Comparison of ENCODE assay signal across 23 cellular contexts in genomic region chr22:25712661-25713400, GRCh38. TPM values are rescaled to one million over a fixed set of nuclear protein-coding genes. Genes with fewer than 3 reads are reported as not detected.
DNase-seq lines count a peak whose midpoint lies in the region; ATAC-seq, FAIRE-seq and TF ChIP-seq lines count a peak whose summit lies in the region.
"Had no signal": no experiment of that assay in that cellular context is flagged by ENCODE, and none has a peak within 500 bp of the region (broad histone marks: within the 10 kb centered on the region; RNA-seq: fewer than 3 reads in every experiment).

No MANE protein-coding gene starts in this region.

- H3K36me3 Mint-ChIP-seq in activated CD4-positive, alpha-beta T cell treated with anti-CD3 and anti-CD28 coated beads, Interleukin-2, amount 10 ng/mL, durations not matched to agents 24 days and 14 days (ENCODE audit: low read depth), result peaks cover 49% of the 10 kb centered on the region
- peaks cover 41% of the 10 kb centered on the region for H3K36me3 Mint-ChIP-seq in stimulated activated memory B cell treated with anti-CD40 and anti-IgM and Interleukin-4, amounts not matched to agents 10 μg/mL and 1 μg/mL and 100 μg/mL, for 72 hours

- peak overlapping the region; percentile 23 for H3K9ac ChIP-seq in Loucy (ENCODE audit: low read depth, low read length, poor library complexity, severe bottlenecking)
- H3K9ac ChIP-seq: GM23248 had no signal

- no peaks in the 10 kb centered on the region for H3K9me3 ChIP-seq in KOPT-K1 (ENCODE audit: insufficient read depth, low read length, poor library complexity, severe bottlenecking)
- no peaks in the 10 kb centered on the region for H3K9me3 ChIP-seq in Loucy (ENCODE audit: insufficient read depth, low read depth, low read length)
- no peaks in the 10 kb centered on the region for H3K9me3 ChIP-seq in upper lobe of right lung
- H3K9me3 ChIP-seq: BE2C, HAP-1 had no signal

- H3K27me3 Mint-ChIP-seq in activated CD4-positive, alpha-beta T cell treated with anti-CD3 and anti-CD28 coated beads, Interleukin-2, amount 10 ng/mL, durations not matched to agents 24 days and 14 days, result no peaks in the 10 kb centered on the region
- no peaks in the 10 kb centered on the region for H3K27me3 Mint-ChIP-seq in stimulated activated memory B cell treated with anti-CD40 and anti-IgM and Interleukin-4, amounts not matched to agents 10 μg/mL and 1 μg/mL and 100 μg/mL, for 72 hours
- H3K27me3 Mint-ChIP-seq: CD4-positive, CD25-positive, alpha-beta regulatory T cell; CD8-positive, alpha-beta memory T cell had no signal

- TF ChIP-seq CTCF in Loucy (conservative IDR thresholded peaks at IDR 0.05; ENCODE audit: low read length) (no peak), upper lobe of right lung (IDR thresholded peaks at IDR 0.05) (no peak)

- intact Hi-C loops in activated CD4-positive, alpha-beta T cell treated with anti-CD3 and anti-CD28 coated beads, Interleukin-2, amount 10 ng/mL, durations not matched to agents 24 days and 14 days (cut with micrococcal nuclease), result no loop called here
- intact Hi-C loops in upper lobe of right lung (cut with DNase I), result no loop called here

- H3K4me1 ChIP-seq in Loucy (ENCODE audit: insufficient read depth, low read length, poor library complexity, severe bottlenecking), result peaks cover 41% of the 10 kb centered on the region
- H3K4me1 ChIP-seq in upper lobe of right lung, result no peaks in the 10 kb centered on the region
- H3K4me1 ChIP-seq: HAP-1 had no signal

- H3K27ac ChIP-seq in KOPT-K1 (ENCODE audit: low read depth, low read length, poor library complexity, severe bottlenecking), result peak overlapping the region; percentile 91
- no peak overlapping the region for H3K27ac ChIP-seq in upper lobe of right lung
- H3K27ac ChIP-seq: GM23248 had no signal

- H3K4me2 ChIP-seq in Loucy (ENCODE audit: low read depth, low read length, poor library complexity, severe bottlenecking), result no peak overlapping the region

- no peaks in the 10 kb centered on the region for H3K79me2 ChIP-seq in Loucy (ENCODE audit: insufficient read depth, low read length)

- H3K9me3 Mint-ChIP-seq in activated CD4-positive, alpha-beta T cell treated with anti-CD3 and anti-CD28 coated beads, Interleukin-2, amount 10 ng/mL, durations not matched to agents 24 days and 14 days, result no peaks in the 10 kb centered on the region
- no peaks in the 10 kb centered on the region for H3K9me3 Mint-ChIP-seq in stimulated activated memory B cell treated with anti-CD40 and anti-IgM and Interleukin-4, amounts not matched to agents 10 μg/mL and 1 μg/mL and 100 μg/mL, for 72 hours
- H3K9me3 Mint-ChIP-seq: CD4-positive, CD25-positive, alpha-beta regulatory T cell; CD8-positive, alpha-beta memory T cell had no signal

- no peak for FAIRE-seq in HTR-8/SVneo (lab: Jason Lieb, UNC)
- FAIRE-seq: A204.1, GM12892, GM18507 had no signal

- peaks cover 97% of the 10 kb centered on the region for H3K36me3 ChIP-seq in KOPT-K1 (ENCODE audit: insufficient read depth, low read length)
- peaks cover 84% of the 10 kb centered on the region for H3K36me3 ChIP-seq in Loucy (ENCODE audit: insufficient read depth, low read length)
- peaks cover 18% of the 10 kb centered on the region for H3K36me3 ChIP-seq in upper lobe of right lung
- H3K36me3 ChIP-seq: HAP-1 had no signal

- peak overlapping the region; percentile 41 for H3K27ac Mint-ChIP-seq in activated CD4-positive, alpha-beta T cell treated with anti-CD3 and anti-CD28 coated beads, Interleukin-2, amount 10 ng/mL, durations not matched to agents 24 days and 14 days
- H3K27ac Mint-ChIP-seq in stimulated activated memory B cell treated with anti-CD40 and anti-IgM and Interleukin-4, amounts not matched to agents 10 μg/mL and 1 μg/mL and 100 μg/mL, for 72 hours, result peak overlapping the region; percentile 60
- H3K27ac Mint-ChIP-seq: CD4-positive, CD25-positive, alpha-beta regulatory T cell; CD8-positive, alpha-beta memory T cell had no signal

- no peaks in the 10 kb centered on the region for H4K20me1 ChIP-seq in Loucy (ENCODE audit: insufficient read depth, low read length, poor library complexity, severe bottlenecking)

- no peaks in the 10 kb centered on the region for H3K27me3 ChIP-seq in Loucy (ENCODE audit: insufficient read depth, low read length, poor library complexity, severe bottlenecking)
- no peaks in the 10 kb centered on the region for H3K27me3 ChIP-seq in upper lobe of right lung
- H3K27me3 ChIP-seq: BE2C had no signal

- H3K4me3 Mint-ChIP-seq in activated CD4-positive, alpha-beta T cell treated with anti-CD3 and anti-CD28 coated beads, Interleukin-2, amount 10 ng/mL, durations not matched to agents 24 days and 14 days, result no peak overlapping the region
- no peak overlapping the region for H3K4me3 Mint-ChIP-seq in stimulated activated memory B cell treated with anti-CD40 and anti-IgM and Interleukin-4, amounts not matched to agents 10 μg/mL and 1 μg/mL and 100 μg/mL, for 72 hours
- H3K4me3 Mint-ChIP-seq: CD4-positive, CD25-positive, alpha-beta regulatory T cell; CD8-positive, alpha-beta memory T cell had no signal

- no peaks in the 10 kb centered on the region; the same call in 1 of the 2 replicates for H3F3A ChIP-seq in Loucy (ENCODE audit: low read depth)

- DNase-seq in activated CD4-positive, alpha-beta T cell treated with anti-CD3 and anti-CD28 coated beads, Interleukin-2, amount 10 ng/mL, durations not matched to agents 24 days and 14 days, result no peak
- DNase-seq in activated CD4-positive, alpha-beta T cell treated with anti-CD3 and anti-CD28 coated beads, Interleukin-2, amount 50 U/mL, for 4 hours, result no peak
- DNase-seq in HTR-8/SVneo (ENCODE audit: insufficient read length, low spot score) (no peak), upper lobe of right lung (no peak)
- DNase-seq: ACHN; BE2C; C1 segment of cervical spinal cord; CD4-positive, CD25-positive, alpha-beta regulatory T cell; CD8-positive, alpha-beta memory T cell; COR-L47; DMS 273 treated with DMSO at 0.1 percent for 48 hours; DMS53; GDM1; GM23248 had no signal

- no peak overlapping the region for H2AFZ ChIP-seq in Loucy (ENCODE audit: low read length)
- H2AFZ ChIP-seq: GM23248 had no signal

- H3K4me1 Mint-ChIP-seq in activated CD4-positive, alpha-beta T cell treated with anti-CD3 and anti-CD28 coated beads, Interleukin-2, amount 10 ng/mL, durations not matched to agents 24 days and 14 days, result peaks cover 33% of the 10 kb centered on the region
- H3K4me1 Mint-ChIP-seq in stimulated activated memory B cell treated with anti-CD40 and anti-IgM and Interleukin-4, amounts not matched to agents 10 μg/mL and 1 μg/mL and 100 μg/mL, for 72 hours, result no peaks in the 10 kb centered on the region
- H3K4me1 Mint-ChIP-seq: CD8-positive, alpha-beta memory T cell had no signal

- no peak overlapping the region for H3K4me3 ChIP-seq in Loucy (ENCODE audit: low read length, poor library complexity, severe bottlenecking)
- H3K4me3 ChIP-seq in upper lobe of right lung, result no peak overlapping the region
- H3K4me3 ChIP-seq: GM23248, HAP-1 had no signal

- no peaks in the 10 kb centered on the region for H3K9me2 ChIP-seq in Loucy (replicated peaks; ENCODE audit: low read depth, low read length)

- no peak for ATAC-seq in stimulated activated memory B cell treated with anti-CD40 and anti-IgM and Interleukin-4, amounts not matched to agents 10 μg/mL and 1 μg/mL and 100 μg/mL, for 72 hours
- ATAC-seq in upper lobe of right lung, result no peak

RNA-seq across cellular contexts. Expression of gene MYO18B, which starts 29.2 kb away (rescaled TPM):
- 0.40 and 0.49 TPM in 2 replicates for total RNA-seq in activated CD4-positive, alpha-beta T cell treated with anti-CD3 and anti-CD28 coated beads, Interleukin-2, amount 10 ng/mL, durations not matched to agents 24 days and 14 days
- total RNA-seq in upper lobe of right lung, result 0.14 TPM
- total RNA-seq: Daoy, GM23248, H4 had no signal
